Comparison of ENCODE assay signal across 25 cellular contexts in genomic region chr11:59898652-59899051, GRCh38. TPM values are rescaled to one million over a fixed set of nuclear protein-coding genes. Genes with fewer than 3 reads are reported as not detected.
"Had no signal": no experiment of that assay in that cellular context is flagged by ENCODE, and none has a peak within 500 bp of the region (broad histone marks: within the 10 kb centered on the region; RNA-seq: fewer than 3 reads in every experiment).

No MANE protein-coding gene starts in this region.

- FAIRE-seq: TTC549 had no signal

- H3K36me3 ChIP-seq: left lung, neural progenitor cell, sigmoid colon, transverse colon, uterus had no signal

- H3K4me3 ChIP-seq: hepatocyte, left lung, lung, neural progenitor cell, sigmoid colon, smooth muscle cell, transverse colon, uterus had no signal

- H3K27me3 ChIP-seq: foreskin keratinocyte, hepatocyte, left lung, neural progenitor cell, sigmoid colon, transverse colon, uterus had no signal

- DNase-seq: activated CD4-positive, alpha-beta T cell treated with anti-CD3 and anti-CD28 coated beads for 1 hour; activated CD4-positive, alpha-beta T cell treated with anti-CD3 and anti-CD28 coated beads, Interleukin-2, amount 50 U/mL, for 1 hour; activated CD8-positive, alpha-beta T cell treated with anti-CD3 and anti-CD28 coated beads, Interleukin-2, amount 10 ng/mL, durations not matched to agents 7 days and 5 days; activated T-cell treated with anti-CD3 and anti-CD28 coated beads, Interleukin-2, amount 50 U/mL, for 1 hour; aorta; central memory CD4-positive, alpha-beta T cell; dermis blood vessel endothelial cell; effector memory CD4-positive, alpha-beta T cell; foreskin keratinocyte; immature natural killer cell; naive thymus-derived CD4-positive, alpha-beta T cell; sigmoid colon; stimulated activated CD4-positive, alpha-beta T cell treated with anti-CD3 and anti-CD28 coated beads, Interleukin-15, amount 100 ng/mL, for 24 hours; transverse colon; uterus had no signal

RNA-seq across cellular contexts. Expression of gene OOSP3, which starts 20.1 kb away (rescaled TPM):
- total RNA-seq: activated naive CD4-positive, alpha-beta T cell treated with anti-CD3 and anti-CD28 coated beads, Interleukin-2, amount 50 U/mL, for 72 hours; aorta; dermis blood vessel endothelial cell; foreskin keratinocyte; hepatocyte; kidney epithelial cell; left lung; lung; naive thymus-derived CD4-positive, alpha-beta T cell; omental fat pad; sigmoid colon; smooth muscle cell; temporal lobe; transverse colon; uterus had no signal

RNA-seq across cellular contexts. Expression of gene TCN1, which starts 32.4 kb away (rescaled TPM):
- total RNA-seq: activated CD8-positive, alpha-beta T cell treated with anti-CD3 and anti-CD28 coated beads, Interleukin-2, amount 10 ng/mL, durations not matched to agents 7 days and 5 days; activated naive CD4-positive, alpha-beta T cell treated with anti-CD3 and anti-CD28 coated beads, Interleukin-2, amount 50 U/mL, for 72 hours; aorta; foreskin keratinocyte; omental fat pad; sigmoid colon; temporal lobe; transverse colon; uterus had no signal

RNA-seq across cellular contexts. Expression of gene OOSP1, which starts 39.6 kb away (rescaled TPM):
- total RNA-seq: activated CD8-positive, alpha-beta T cell treated with anti-CD3 and anti-CD28 coated beads, Interleukin-2, amount 10 ng/mL, durations not matched to agents 7 days and 5 days; activated naive CD4-positive, alpha-beta T cell treated with anti-CD3 and anti-CD28 coated beads, Interleukin-2, amount 50 U/mL, for 72 hours; aorta; dermis blood vessel endothelial cell; foreskin keratinocyte; hepatocyte; kidney epithelial cell; left lung; lung; naive thymus-derived CD4-positive, alpha-beta T cell; omental fat pad; sigmoid colon; smooth muscle cell; transverse colon; uterus had no signal

RNA-seq across cellular contexts. Expression of gene CBLIF, which starts 53.4 kb away (rescaled TPM):
- total RNA-seq: activated CD8-positive, alpha-beta T cell treated with anti-CD3 and anti-CD28 coated beads, Interleukin-2, amount 10 ng/mL, durations not matched to agents 7 days and 5 days; activated naive CD4-positive, alpha-beta T cell treated with anti-CD3 and anti-CD28 coated beads, Interleukin-2, amount 50 U/mL, for 72 hours; aorta; dermis blood vessel endothelial cell; foreskin keratinocyte; kidney epithelial cell; left lung; lung; naive thymus-derived CD4-positive, alpha-beta T cell; omental fat pad; sigmoid colon; smooth muscle cell; temporal lobe; transverse colon; uterus had no signal
